ENCODE assay signal across 1 cellular context in genomic region chrX:48491809-48492208, GRCh38.
TF ChIP-seq lines count a peak whose summit lies in the region.

No MANE protein-coding gene starts in this region.

TF ChIP-seq in A549, 52 proteins besides CTCF, POLR2A, EP300 and RAD21:
- no peak for TF ChIP-seq MAFK (IDR thresholded peaks at IDR 0.05; ENCODE audit: partially characterized antibody)
- no peak for TF ChIP-seq NFE2L2 (conservative IDR thresholded peaks at IDR 0.05; ENCODE audit: low read length)
- TF ChIP-seq MAZ (IDR thresholded peaks at IDR 0.05; ENCODE audit: borderline replicate concordance, low read depth, low read length): no peak
- no peak for TF ChIP-seq NR3C1 (IDR thresholded peaks at IDR 0.05)
- TF ChIP-seq SREBF2 (IDR thresholded peaks at IDR 0.05): no peak
- TF ChIP-seq, protein P1, sequence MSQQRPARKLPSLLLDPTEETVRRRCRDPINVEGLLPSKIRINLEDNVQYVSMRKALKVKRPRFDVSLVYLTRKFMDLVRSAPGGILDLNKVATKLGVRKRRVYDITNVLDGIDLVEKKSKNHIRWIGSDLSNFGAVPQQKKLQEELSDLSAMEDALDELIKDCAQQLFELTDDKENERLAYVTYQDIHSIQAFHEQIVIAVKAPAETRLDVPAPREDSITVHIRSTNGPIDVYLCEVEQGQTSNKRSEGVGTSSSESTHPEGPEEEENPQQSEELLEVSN (IDR thresholded peaks at IDR 0.05; ENCODE audit: borderline replicate concordance, low read depth): no peak
- no peak for TF ChIP-seq HOXB5 (CRISPR knock-in tag; IDR thresholded peaks at IDR 0.05)
- no peak for TF ChIP-seq SMC3 (IDR thresholded peaks at IDR 0.05)
- TF ChIP-seq EHMT2 (IDR thresholded peaks at IDR 0.05; ENCODE audit: low read depth): no peak
- no peak for TF ChIP-seq KDM1A (IDR thresholded peaks at IDR 0.05; ENCODE audit: low read depth)
- no peak for TF ChIP-seq CHD4 (IDR thresholded peaks at IDR 0.05; ENCODE audit: borderline replicate concordance)
- no peak for TF ChIP-seq RFX5 (IDR thresholded peaks at IDR 0.05)
- TF ChIP-seq ZFP36 (IDR thresholded peaks at IDR 0.05; ENCODE audit: borderline replicate concordance, partially characterized antibody): no peak
TF ChIP-seq in A549: peak in this region for 0.
